Comparison of ENCODE assay signal across 10 cellular contexts in the genomic region with DNA sequence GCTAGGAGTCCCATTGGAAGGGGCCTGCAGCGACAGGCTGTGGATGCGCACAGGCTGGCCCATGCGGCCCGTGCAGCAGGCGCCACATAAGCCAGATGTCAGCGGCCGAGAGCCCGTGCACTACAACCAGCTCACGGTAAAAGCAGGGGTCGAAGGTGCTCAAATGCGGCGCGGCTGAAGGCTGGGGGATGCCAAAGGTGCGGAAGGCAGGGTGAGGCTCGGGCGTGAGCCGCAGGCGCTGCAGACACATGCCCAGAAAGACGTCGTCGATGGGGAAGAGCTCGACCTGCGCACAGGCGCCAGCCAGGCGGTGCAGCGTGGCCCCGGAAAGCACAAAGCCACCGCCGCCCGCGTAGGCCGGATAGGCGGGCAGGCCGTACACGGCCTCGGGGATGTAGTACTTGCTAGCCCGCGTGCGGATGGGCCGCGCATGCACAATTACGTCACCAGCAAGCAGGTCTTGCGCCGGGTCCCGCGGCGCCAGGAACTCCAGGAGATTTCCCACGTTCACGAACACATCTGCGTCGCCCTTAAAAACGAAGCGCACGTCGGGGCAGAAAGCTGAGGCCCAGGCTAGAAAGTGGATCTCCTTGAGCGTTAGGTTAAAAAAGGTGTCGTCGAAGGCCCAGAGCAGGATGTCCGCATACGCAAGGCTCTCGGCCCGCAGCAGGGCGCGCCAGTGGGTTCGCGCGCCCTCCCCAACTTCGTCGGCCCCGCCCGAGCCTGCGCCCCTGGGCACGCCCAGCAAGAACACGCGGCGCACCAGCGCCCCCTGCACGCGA. TPM values are rescaled to one million over a fixed set of nuclear protein-coding genes. Genes with fewer than 3 reads are reported as not detected.
A peak's percentile ranks its signal among the peaks of the same experiment; 100 is the strongest.
DNase-seq lines count a peak whose midpoint lies in the region; ATAC-seq, FAIRE-seq and TF ChIP-seq lines count a peak whose summit lies in the region.
"Had no signal": no experiment of that assay in that cellular context is flagged by ENCODE, and none has a peak within 500 bp of the region (broad histone marks: within the 10 kb centered on the region; RNA-seq: fewer than 3 reads in every experiment).

No MANE protein-coding gene starts in this region.

- WGBS in K562 (ENCODE audit: insufficient coverage, low coverage, missing lambda C conversion rate) = 95% methylated on average over 40 of the region's 79 CpGs
- 63% methylated on average over 79 of the region's 79 CpGs for WGBS in urinary bladder

- no peak for TF ChIP-seq EP300 in K562 (IDR thresholded peaks at IDR 0.05; ENCODE audit: low read length)

- H3K27ac ChIP-seq in left ventricle myocardium inferior (replicated peaks) (peak overlapping the region; percentile 82), K562 (ENCODE audit: extremely low read depth, low read depth, low read length) (no peak overlapping the region), lower lobe of right lung (no peak overlapping the region), urinary bladder (ENCODE audit: low read depth) (no peak overlapping the region)

- ATAC-seq in left ventricle myocardium superior (no peak), K562 (no peak), lower lobe of right lung (no peak), HG02678 (IDR thresholded peaks at IDR 0.05; ENCODE audit: unreplicated experiment) (no peak)

- H3K27me3 ChIP-seq in left ventricle myocardium inferior (ENCODE audit: low read depth) = peaks cover 12% of the 10 kb centered on the region
- no peaks in the 10 kb centered on the region for H3K27me3 ChIP-seq in K562 (ENCODE audit: control insufficient read depth in 2 of 2, insufficient read depth in 2 of 2, low read length in 2 of 2)
- H3K27me3 ChIP-seq in lower lobe of right lung (ENCODE audit: low read depth) = peaks cover 12% of the 10 kb centered on the region

- peak; percentile 52 for TF ChIP-seq POLR2A in K562 (conservative IDR thresholded peaks at IDR 0.05)

- H3K9ac ChIP-seq in K562 (ENCODE audit: insufficient read depth in 1 of 2, low read depth in 2 of 2, low read length in 2 of 2) = no peak overlapping the region

- in situ Hi-C loops in K562 (cut with MboI) = loop anchor here (25.0 kb wide), 1 partner anchor 187 kb away; a partner anchor contains a TSS

- no TSS peak for BruUV-seq in K562 (replicated peaks; lab: Mats Ljungman, UMichigan)

- H4K20me1 ChIP-seq in K562 (replicated peaks; ENCODE audit: control insufficient read depth, insufficient read depth, low read length) = no peaks in the 10 kb centered on the region

- no peak overlapping the region for H2AFZ ChIP-seq in K562 (ENCODE audit: low read depth, low read length)

- H3K4me2 ChIP-seq in K562 (ENCODE audit: insufficient read depth, low read length) = no peak overlapping the region

- FAIRE-seq in K562 (lab: Jason Lieb, UNC) = no peak

- no peak for TF ChIP-seq RAD21 in K562 (CRISPR knock-in tag; conservative IDR thresholded peaks at IDR 0.05 in 1 of 2, IDR thresholded peaks at IDR 0.05 in 1 of 2)

- no peaks in the 10 kb centered on the region for H3K9me3 ChIP-seq in left ventricle myocardium inferior (replicated peaks)
- H3K9me3 ChIP-seq in K562 (replicated peaks; ENCODE audit: control insufficient read depth, insufficient read depth, low read depth, low read length) = no peaks in the 10 kb centered on the region
- H3K9me3 ChIP-seq in lower lobe of right lung = no peaks in the 10 kb centered on the region

- TF ChIP-seq CTCF in left ventricle myocardium inferior (IDR thresholded peaks at IDR 0.05; ENCODE audit: borderline replicate concordance) (no peak), K562 (IDR thresholded peaks at IDR 0.05 in 2 of 3, conservative IDR thresholded peaks at IDR 0.05 in 1 of 3; ENCODE audit: insufficient read depth in 2 of 3, low read depth in 1 of 3, low read length in 3 of 3) (no peak), lower lobe of right lung (IDR thresholded peaks at IDR 0.05) (no peak)

- no peaks in the 10 kb centered on the region for H3K79me2 ChIP-seq in K562 (ENCODE audit: control insufficient read depth, insufficient read depth, low read length)

- H3K4me3 ChIP-seq in left ventricle myocardium inferior = peak overlapping the region; percentile 75
- no peak overlapping the region for H3K4me3 ChIP-seq in K562
- H3K4me3 ChIP-seq in lower lobe of right lung = peak overlapping the region; percentile 68
- H3K4me3 ChIP-seq in urinary bladder (ENCODE audit: low read depth, low read length) = peak overlapping the region; percentile 62

- CTCF ChIA-PET in K562 (lab: Yijun Ruan, JAX; ENCODE audit: low intra/inter-chr PET ratio) = no interaction called here

- H3K9me1 ChIP-seq in K562 (ENCODE audit: control insufficient read depth, insufficient read depth, low read length) = no peaks in the 10 kb centered on the region

- DNase-seq in left ventricle myocardium inferior (no peak), left ventricle myocardium superior (no peak), K562 (ENCODE audit: extremely low read depth in 1 of 4, low spot score in 3 of 4) (no peak), lower lobe of right lung (no peak), DMS153 treated with DMSO at 0.1 percent for 48 hours (lab: John Stamatoyannopoulos, UW; ENCODE audit: unreplicated experiment) (no peak), putamen (ENCODE audit: low spot score) (no peak)
- DNase-seq: DMS79; NK-92 treated with Interleukin-12 subunit alpha and Interleukin-12 subunit beta, amount 100 ng/mL, for 24 hours had no signal

- H3K36me3 ChIP-seq in left ventricle myocardium inferior (peaks cover 37% of the 10 kb centered on the region), K562 (ENCODE audit: control insufficient read depth, insufficient read depth, low read length) (peaks cover 46% of the 10 kb centered on the region; the same call in 2 of the 3 replicates), lower lobe of right lung (peaks cover 51% of the 10 kb centered on the region), urinary bladder (ENCODE audit: insufficient read depth) (no peaks in the 10 kb centered on the region)

- POLR2A ChIA-PET in K562 (lab: Yijun Ruan, JAX) = interaction anchor here (0.6 to 1.1 kb wide), 2 partner anchors 11 to 130 kb away, joined by 3 read pairs; no protein-coding TSS in a partner anchor

- H3K4me1 ChIP-seq in left ventricle myocardium inferior (peaks cover 20% of the 10 kb centered on the region), K562 (replicated peaks in 1 of 2; ENCODE audit: control insufficient read depth in 2 of 2, insufficient read depth in 2 of 2, low read length in 2 of 2) (peaks cover 0 to 27% of the 10 kb centered on the region in 2 experiments; a peak in 2 of 5 replicates), lower lobe of right lung (peaks cover 21% of the 10 kb centered on the region), urinary bladder (ENCODE audit: insufficient read depth) (no peaks in the 10 kb centered on the region)

- intact Hi-C loops in left ventricle myocardium inferior (cut with micrococcal nuclease) = loop anchor here (5.0 kb wide), 1 partner anchor 172 kb away; no protein-coding TSS in a partner anchor
- intact Hi-C loops in left ventricle myocardium superior (cut with micrococcal nuclease) = no loop called here
- intact Hi-C loops in K562 (cut with micrococcal nuclease) = no loop called here
- intact Hi-C loops in lower lobe of right lung (cut with DNase I) = loop anchor here (10.0 kb wide), 1 partner anchor 175 kb away; no protein-coding TSS in a partner anchor

RNA-seq across cellular contexts. Expression of a gene that starts 1.3 kb away (rescaled TPM):
- 9.8 TPM for total RNA-seq in left ventricle myocardium inferior
- total RNA-seq in left ventricle myocardium superior = 7.8 TPM
- total RNA-seq in K562 (2011; cell fraction: chromatin; rRNA removed; ENCODE audit: low replicate concordance) = 3.8 and 8.9 TPM in 2 replicates
- total RNA-seq in K562 (2011; cell fraction: nucleolus; rRNA removed) = 5.1 and 5.7 TPM in 2 replicates
- 3.6 and 4.6 TPM in 2 replicates for total RNA-seq in K562 (2011; cell fraction: nucleoplasm; rRNA removed)
- 0.91 and 2.1 TPM in 2 replicates for total RNA-seq in K562 (2014; rRNA removed)
- 0.67 and 0.91 TPM in 2 replicates for total RNA-seq in K562 (2014; rRNA removed; fragmentation: Illumina TruSeq; extraction: Trizol)
- total RNA-seq in K562 (2015; rRNA removed; fragmentation: Illumina TruSeq; extraction: Trizol) = 1.1 TPM in 2 replicates
- total RNA-seq in K562 (2021) = 1.5 and 1.8 TPM in 2 replicates
- polyA plus RNA-seq in K562 (2011; rRNA removed) = 1.5 TPM in 2 replicates
- polyA plus RNA-seq in K562 (2011; cell fraction: cytosol; rRNA removed) = 2.2 and 3.4 TPM in 2 replicates
- polyA plus RNA-seq in K562 (2011; cell fraction: nucleus; rRNA removed) = 5.1 and 5.6 TPM in 2 replicates
- 1.1 and 3.5 TPM in 2 replicates for polyA plus RNA-seq in K562 (2012)
- 0.90 and 1.1 TPM in 2 replicates for polyA plus RNA-seq in K562 (2014; fragmentation: Illumina TruSeq; extraction: Trizol)
- under 1 TPM in 1 of 2 experiments, not detected in 1; 0.01 TPM for polyA plus RNA-seq in K562 (2014; fragmentation: Nextera tagmentation; extraction: Ambion mirVana)
- polyA plus RNA-seq in K562 (2014; rRNA removed) = 1.6 TPM in 2 replicates
- 0.72 and 1.4 TPM in 2 replicates for polyA minus RNA-seq in K562 (2011; rRNA and poly(A)+ RNA removed)
- 1.0 and 1.5 TPM in 2 replicates for polyA minus RNA-seq in K562 (2011; cell fraction: cytosol; rRNA and poly(A)+ RNA removed)
- 1.6 and 1.8 TPM in 2 replicates for polyA minus RNA-seq in K562 (2011; cell fraction: nucleus; rRNA and poly(A)+ RNA removed)
- 13.5 TPM for total RNA-seq in lower lobe of right lung
- 22.4 TPM for total RNA-seq in urinary bladder
- 26.4 TPM for polyA plus RNA-seq in urinary bladder

RNA-seq across cellular contexts. Expression of a gene that starts 10.2 kb away (rescaled TPM):
- total RNA-seq in left ventricle myocardium inferior (9.8 TPM), left ventricle myocardium superior (7.2 TPM), K562 (2014; rRNA removed) (11.9 and 18.0 TPM in 2 replicates), K562 (2014; rRNA removed; fragmentation: Illumina TruSeq; extraction: Trizol) (2.9 and 3.0 TPM in 2 replicates), K562 (2015; rRNA removed; fragmentation: Illumina TruSeq; extraction: Trizol) (5.4 and 5.6 TPM in 2 replicates), K562 (2021) (11.8 and 12.2 TPM in 2 replicates), lower lobe of right lung (28.4 TPM), urinary bladder (7.3 TPM)
- total RNA-seq in K562 (2011; cell fraction: chromatin; rRNA removed; ENCODE audit: low replicate concordance) = 5.6 and 25.1 TPM in 2 replicates
- total RNA-seq in K562 (2011; cell fraction: nucleolus; rRNA removed) = 16.8 and 18.2 TPM in 2 replicates
- total RNA-seq in K562 (2011; cell fraction: nucleoplasm; rRNA removed) = 10.2 and 12.4 TPM in 2 replicates
- polyA plus RNA-seq in K562 (2011; rRNA removed) (8.3 and 8.8 TPM in 2 replicates), K562 (2014; fragmentation: Illumina TruSeq; extraction: Trizol) (3.0 and 5.2 TPM in 2 replicates), K562 (2014; fragmentation: Nextera tagmentation; extraction: Ambion mirVana) (1 to 10 TPM in 1 of 2 experiments, under 1 TPM in 1; 0.76 to 1.7 TPM), K562 (2014; rRNA removed) (14.6 and 17.1 TPM in 2 replicates), urinary bladder (38.1 TPM)
- 9.2 and 19.6 TPM in 2 replicates for polyA plus RNA-seq in K562 (2011; cell fraction: cytosol; rRNA removed)
- polyA plus RNA-seq in K562 (2011; cell fraction: nucleus; rRNA removed) = 21.1 and 36.4 TPM in 2 replicates
- 13.6 and 18.6 TPM in 2 replicates for polyA plus RNA-seq in K562 (2012)
- polyA minus RNA-seq in K562 (2011; rRNA and poly(A)+ RNA removed) = 0.69 and 1.9 TPM in 2 replicates
- polyA minus RNA-seq in K562 (2011; cell fraction: cytosol; rRNA and poly(A)+ RNA removed) = 4.7 and 4.9 TPM in 2 replicates
- polyA minus RNA-seq in K562 (2011; cell fraction: nucleus; rRNA and poly(A)+ RNA removed) = 4.3 and 5.3 TPM in 2 replicates

RNA-seq across cellular contexts. Expression of a gene that starts 10.3 kb away (rescaled TPM):
- total RNA-seq in left ventricle myocardium inferior (9.4 TPM), left ventricle myocardium superior (12.0 TPM), K562 (2014; rRNA removed) (12.5 and 14.5 TPM in 2 replicates), K562 (2014; rRNA removed; fragmentation: Illumina TruSeq; extraction: Trizol) (4.0 and 4.7 TPM in 2 replicates), K562 (2015; rRNA removed; fragmentation: Illumina TruSeq; extraction: Trizol) (5.4 and 5.8 TPM in 2 replicates), K562 (2021) (17.6 and 22.1 TPM in 2 replicates), lower lobe of right lung (32.9 TPM), urinary bladder (4.7 TPM)
- 108 and 283 TPM in 2 replicates for total RNA-seq in K562 (2011; cell fraction: chromatin; rRNA removed; ENCODE audit: low replicate concordance)
- 168 and 184 TPM in 2 replicates for total RNA-seq in K562 (2011; cell fraction: nucleolus; rRNA removed)
- total RNA-seq in K562 (2011; cell fraction: nucleoplasm; rRNA removed) = 119 and 131 TPM in 2 replicates
- polyA plus RNA-seq in K562 (2011; rRNA removed) (10.9 and 18.2 TPM in 2 replicates), K562 (2014; fragmentation: Illumina TruSeq; extraction: Trizol) (4.4 and 7.4 TPM in 2 replicates), K562 (2014; fragmentation: Nextera tagmentation; extraction: Ambion mirVana) (under 1 TPM in 1 of 2 experiments, not detected in 1; 0.08 TPM), K562 (2014; rRNA removed) (28.2 and 28.8 TPM in 2 replicates), urinary bladder (20.4 TPM)
- 11.7 and 21.7 TPM in 2 replicates for polyA plus RNA-seq in K562 (2011; cell fraction: cytosol; rRNA removed)
- 80.6 and 125 TPM in 2 replicates for polyA plus RNA-seq in K562 (2011; cell fraction: nucleus; rRNA removed)
- polyA plus RNA-seq in K562 (2012) = 12.5 and 25.8 TPM in 2 replicates
- 2.8 and 5.3 TPM in 2 replicates for polyA minus RNA-seq in K562 (2011; rRNA and poly(A)+ RNA removed)
- polyA minus RNA-seq in K562 (2011; cell fraction: cytosol; rRNA and poly(A)+ RNA removed) = 4.2 and 5.6 TPM in 2 replicates
- polyA minus RNA-seq in K562 (2011; cell fraction: nucleus; rRNA and poly(A)+ RNA removed) = 22.2 and 24.5 TPM in 2 replicates

RNA-seq across cellular contexts. Expression of a gene that starts 15.1 kb away (rescaled TPM):
- total RNA-seq in left ventricle myocardium inferior = 70.5 TPM
- total RNA-seq in left ventricle myocardium superior = 71.0 TPM
- 143 and 358 TPM in 2 replicates for total RNA-seq in K562 (2011; cell fraction: chromatin; rRNA removed; ENCODE audit: low replicate concordance)
- total RNA-seq in K562 (2011; cell fraction: nucleolus; rRNA removed) = 185 and 204 TPM in 2 replicates
- 149 and 156 TPM in 2 replicates for total RNA-seq in K562 (2011; cell fraction: nucleoplasm; rRNA removed)
- total RNA-seq in K562 (2014; rRNA removed) = 8.3 and 13.2 TPM in 2 replicates
- total RNA-seq in K562 (2014; rRNA removed; fragmentation: Illumina TruSeq; extraction: Trizol) = 3.4 and 5.3 TPM in 2 replicates
- 9.7 and 9.8 TPM in 2 replicates for total RNA-seq in K562 (2015; rRNA removed; fragmentation: Illumina TruSeq; extraction: Trizol)
- total RNA-seq in K562 (2021) = 22.6 and 25.2 TPM in 2 replicates
- 7.3 and 19.2 TPM in 2 replicates for polyA plus RNA-seq in K562 (2011; rRNA removed)
- 8.5 and 10.2 TPM in 2 replicates for polyA plus RNA-seq in K562 (2011; cell fraction: cytosol; rRNA removed)
- 197 and 252 TPM in 2 replicates for polyA plus RNA-seq in K562 (2011; cell fraction: nucleus; rRNA removed)
- polyA plus RNA-seq in K562 (2012) = 28.8 and 44.0 TPM in 2 replicates
- 9.2 and 12.8 TPM in 2 replicates for polyA plus RNA-seq in K562 (2014; fragmentation: Illumina TruSeq; extraction: Trizol)
- polyA plus RNA-seq in K562 (2014; fragmentation: Nextera tagmentation; extraction: Ambion mirVana) = under 1 TPM in 1 of 2 experiments, not detected in 1; 0.50 TPM
- 21.4 and 35.4 TPM in 2 replicates for polyA plus RNA-seq in K562 (2014; rRNA removed)
- polyA minus RNA-seq in K562 (2011; rRNA and poly(A)+ RNA removed) = 1.5 and 4.8 TPM in 2 replicates
- polyA minus RNA-seq in K562 (2011; cell fraction: cytosol; rRNA and poly(A)+ RNA removed) = 3.6 and 5.6 TPM in 2 replicates
- 25.0 and 38.5 TPM in 2 replicates for polyA minus RNA-seq in K562 (2011; cell fraction: nucleus; rRNA and poly(A)+ RNA removed)
- 76.3 TPM for total RNA-seq in lower lobe of right lung
- 4.5 TPM for total RNA-seq in urinary bladder
- polyA plus RNA-seq in urinary bladder = 75.2 TPM

RNA-seq across cellular contexts. Expression of a gene that starts 20.9 kb away (rescaled TPM):
- total RNA-seq in left ventricle myocardium inferior = 110 TPM
- 125 TPM for total RNA-seq in left ventricle myocardium superior
- 81.0 and 88.7 TPM in 2 replicates for total RNA-seq in K562 (2011; cell fraction: chromatin; rRNA removed; ENCODE audit: low replicate concordance)
- 34.7 and 39.7 TPM in 2 replicates for total RNA-seq in K562 (2011; cell fraction: nucleolus; rRNA removed)
- total RNA-seq in K562 (2011; cell fraction: nucleoplasm; rRNA removed) = 64.6 and 93.4 TPM in 2 replicates
- 5.4 and 8.3 TPM in 2 replicates for total RNA-seq in K562 (2014; rRNA removed)
- 3.4 and 4.3 TPM in 2 replicates for total RNA-seq in K562 (2014; rRNA removed; fragmentation: Illumina TruSeq; extraction: Trizol)
- total RNA-seq in K562 (2015; rRNA removed; fragmentation: Illumina TruSeq; extraction: Trizol) = 4.1 and 5.0 TPM in 2 replicates
- 7.0 and 9.3 TPM in 2 replicates for total RNA-seq in K562 (2021)
- 8.4 and 13.5 TPM in 2 replicates for polyA plus RNA-seq in K562 (2011; rRNA removed)
- polyA plus RNA-seq in K562 (2011; cell fraction: cytosol; rRNA removed) = 5.8 and 7.2 TPM in 2 replicates
- polyA plus RNA-seq in K562 (2011; cell fraction: nucleus; rRNA removed) = 50.0 and 53.8 TPM in 2 replicates
- 19.1 and 59.4 TPM in 2 replicates for polyA plus RNA-seq in K562 (2012)
- 7.6 and 8.2 TPM in 2 replicates for polyA plus RNA-seq in K562 (2014; fragmentation: Illumina TruSeq; extraction: Trizol)
- under 1 TPM; 0.45 to 0.69 TPM for polyA plus RNA-seq in K562 (2014; fragmentation: Nextera tagmentation; extraction: Ambion mirVana)
- polyA plus RNA-seq in K562 (2014; rRNA removed) = 12.2 and 14.0 TPM in 2 replicates
- 3.4 and 5.6 TPM in 2 replicates for polyA minus RNA-seq in K562 (2011; rRNA and poly(A)+ RNA removed)
- 1.9 and 2.5 TPM in 2 replicates for polyA minus RNA-seq in K562 (2011; cell fraction: cytosol; rRNA and poly(A)+ RNA removed)
- polyA minus RNA-seq in K562 (2011; cell fraction: nucleus; rRNA and poly(A)+ RNA removed) = 5.4 and 10.3 TPM in 2 replicates
- 55.6 TPM for total RNA-seq in lower lobe of right lung
- 5.3 TPM for total RNA-seq in urinary bladder
- polyA plus RNA-seq in urinary bladder = 66.6 TPM

Comparison
In these comparisons a context has a peak if more than half of its experiments do, and no peak if none do; other contexts are left out.
1. intact Hi-C loops: an anchor here in left ventricle myocardium inferior (5.0 kb wide) and lower lobe of right lung (10.0 kb wide); none called in left ventricle myocardium superior and K562.